In genomic region chr3:3636815-3637214, GRCh38 we compare ENCODE assay signal across 14 cellular contexts.
"Had no signal": no experiment of that assay in that cellular context is flagged by ENCODE, and none has a peak within 500 bp of the region (broad histone marks: within the 10 kb centered on the region; RNA-seq: fewer than 3 reads in every experiment).

No MANE protein-coding gene starts in this region.

- ATAC-seq: right cardiac atrium; stimulated activated memory B cell treated with anti-CD40 and anti-IgM and Interleukin-4, amounts not matched to agents 10 μg/mL and 1 μg/mL and 100 μg/mL, for 72 hours had no signal

- H3K27me3 Mint-ChIP-seq: activated T-cell treated with anti-CD3 and anti-CD28 coated beads, Interleukin-2, amount 50 U/mL, for 24 hours; stimulated activated memory B cell treated with anti-CD40 and anti-IgM and Interleukin-4, amounts not matched to agents 10 μg/mL and 1 μg/mL and 100 μg/mL, for 72 hours had no signal

- H3K4me1 Mint-ChIP-seq: neural progenitor cell; stimulated activated memory B cell treated with anti-CD40 and anti-IgM and Interleukin-4, amounts not matched to agents 10 μg/mL and 1 μg/mL and 100 μg/mL, for 72 hours had no signal

- H3K9me3 Mint-ChIP-seq: activated T-cell treated with anti-CD3 and anti-CD28 coated beads, Interleukin-2, amount 50 U/mL, for 24 hours; neural progenitor cell; stimulated activated memory B cell treated with anti-CD40 and anti-IgM and Interleukin-4, amounts not matched to agents 10 μg/mL and 1 μg/mL and 100 μg/mL, for 72 hours had no signal

- H3K36me3 Mint-ChIP-seq: activated naive CD8-positive, alpha-beta T cell; mesothelial cell of epicardium; neural progenitor cell; stimulated activated memory B cell treated with anti-CD40 and anti-IgM and Interleukin-4, amounts not matched to agents 10 μg/mL and 1 μg/mL and 100 μg/mL, for 72 hours had no signal

- H3K27ac Mint-ChIP-seq: activated naive CD8-positive, alpha-beta T cell; activated T-cell treated with anti-CD3 and anti-CD28 coated beads, Interleukin-2, amount 50 U/mL, for 24 hours; mesothelial cell of epicardium; neural progenitor cell; stimulated activated memory B cell treated with anti-CD40 and anti-IgM and Interleukin-4, amounts not matched to agents 10 μg/mL and 1 μg/mL and 100 μg/mL, for 72 hours had no signal

- DNase-seq: activated CD4-positive, alpha-beta T cell treated with anti-CD3 and anti-CD28 coated beads, Interleukin-2, amount 50 U/mL, for 1 hour; activated CD4-positive, CD25-positive, alpha-beta regulatory T cell; activated effector memory CD4-positive, alpha-beta T cell treated with anti-CD3 and anti-CD28 coated beads, Interleukin-2, amount 50 U/mL, for 16 hours; activated T-cell treated with anti-CD3 and anti-CD28 coated beads, Interleukin-2, amount 50 U/mL, for 24 hours; amygdala; hippocampal formation; right cardiac atrium; spleen; stimulated activated CD4-positive, alpha-beta T cell treated with anti-CD3 and anti-CD28 coated beads, Interleukin-1b, Interleukin-23, amount 100 ng/mL, for 48 hours; tibial artery had no signal

- H3K4me3 Mint-ChIP-seq: activated naive CD8-positive, alpha-beta T cell; activated T-cell treated with anti-CD3 and anti-CD28 coated beads, Interleukin-2, amount 50 U/mL, for 24 hours; mesothelial cell of epicardium; neural progenitor cell; stimulated activated memory B cell treated with anti-CD40 and anti-IgM and Interleukin-4, amounts not matched to agents 10 μg/mL and 1 μg/mL and 100 μg/mL, for 72 hours had no signal
